ENCODE assay signal across 9 cellular contexts in genomic region chr14:69572634-69573135, GRCh38. TPM values are rescaled to one million over a fixed set of nuclear protein-coding genes. Genes with fewer than 3 reads are reported as not detected.
DNase-seq lines count a peak whose midpoint lies in the region; FAIRE-seq and TF ChIP-seq lines count a peak whose summit lies in the region.
"Had no signal": no experiment of that assay in that cellular context is flagged by ENCODE, and none has a peak within 500 bp of the region (broad histone marks: within the 10 kb centered on the region; RNA-seq: fewer than 3 reads in every experiment).

No MANE protein-coding gene starts in this region.

- peaks cover 9% of the 10 kb centered on the region for H3K4me1 Mint-ChIP-seq in mesothelial cell of epicardium

- H4K20me1 ChIP-seq in BLaER1 = peaks cover 25% of the 10 kb centered on the region

- H3K27ac ChIP-seq in BLaER1 (no peak overlapping the region), small intestine (ENCODE audit: low read depth in 1 of 2, low read length in 1 of 2) (no peak overlapping the region)
- H3K27ac ChIP-seq in effector memory CD4-positive, alpha-beta T cell (ENCODE audit: insufficient read depth, low read length, poor library complexity, severe bottlenecking) = no peak overlapping the region

- H3K4me3 ChIP-seq in BLaER1 (peak overlapping the region; percentile 66), H7 (ENCODE audit: insufficient read depth, low read depth, low read length) (no peak overlapping the region; the same call in 1 of the 2 replicates), skeletal muscle cell (ENCODE audit: low read depth, low read length) (peak overlapping the region; percentile 29), small intestine (ENCODE audit: low read depth in 1 of 2, low read length in 2 of 2) (peak overlapping the region in 1 of 2 donors; percentile 42)
- peak overlapping the region; percentile 22 for H3K4me3 ChIP-seq in effector memory CD4-positive, alpha-beta T cell (ENCODE audit: insufficient read depth, low read depth, low read length, poor library complexity, severe bottlenecking)

- TF ChIP-seq CTCF in mesothelial cell of epicardium (IDR thresholded peaks at IDR 0.05; ENCODE audit: unreplicated experiment) = no peak

- no peak overlapping the region for H3K4me3 Mint-ChIP-seq in mesothelial cell of epicardium

- H3K4me2 ChIP-seq in BLaER1 = peak overlapping the region; percentile 97

- peaks cover 51% of the 10 kb centered on the region for H3K27me3 Mint-ChIP-seq in mesothelial cell of epicardium (ENCODE audit: low read depth)

- no peak for FAIRE-seq in small intestine (lab: Jason Lieb, UNC)

- DNase-seq in H7 (peak; percentile 52), skeletal muscle cell (ENCODE audit: low read depth) (no peak), mesothelial cell of epicardium (ENCODE audit: low spot score in 2 of 2, unreplicated experiment in 2 of 2) (no peak), NCI-H2081 (lab: John Stamatoyannopoulos, UW) (no peak), small intestine (no peak)
- DNase-seq in effector memory CD4-positive, alpha-beta T cell = no peak
- DNase-seq: Karpas-422, NCI-H446 treated with DMSO at 0.1 percent for 48 hours had no signal

- WGBS in small intestine, 3 donors = 19 to 48% (median 33%) methylated on average over 31 to 66 of the region's 66 CpGs

- no peaks in the 10 kb centered on the region for H3K36me3 ChIP-seq in BLaER1
- no peaks in the 10 kb centered on the region for H3K36me3 ChIP-seq in H7 (replicated peaks; ENCODE audit: control insufficient read depth, insufficient read depth, low read length)
- H3K36me3 ChIP-seq in effector memory CD4-positive, alpha-beta T cell (ENCODE audit: control insufficient read depth, insufficient read depth, low read length) = no peaks in the 10 kb centered on the region
- H3K36me3 ChIP-seq in small intestine (ENCODE audit: control insufficient read depth in 2 of 2, insufficient read depth in 2 of 2, low read length in 2 of 2) = no peaks in the 10 kb centered on the region

- H3K4me1 ChIP-seq in BLaER1 = peaks cover 35% of the 10 kb centered on the region
- peaks cover 25% of the 10 kb centered on the region for H3K4me1 ChIP-seq in effector memory CD4-positive, alpha-beta T cell (ENCODE audit: control insufficient read depth, insufficient read depth, low read length, poor library complexity, severe bottlenecking)
- H3K4me1 ChIP-seq in small intestine (ENCODE audit: control insufficient read depth in 2 of 2, insufficient read depth in 1 of 2, low read depth in 1 of 2, low read length in 1 of 2) = no peaks in the 10 kb centered on the region

- no peaks in the 10 kb centered on the region for H3K36me3 Mint-ChIP-seq in mesothelial cell of epicardium

- no peak overlapping the region for H3K27ac Mint-ChIP-seq in mesothelial cell of epicardium

- H3K9me3 Mint-ChIP-seq in mesothelial cell of epicardium = no peaks in the 10 kb centered on the region

- no peak overlapping the region for H3K9ac ChIP-seq in BLaER1

- H3K9me3 ChIP-seq in BLaER1 = peaks cover 21% of the 10 kb centered on the region
- no peaks in the 10 kb centered on the region for H3K9me3 ChIP-seq in effector memory CD4-positive, alpha-beta T cell (ENCODE audit: control insufficient read depth, low read length)
- H3K9me3 ChIP-seq in small intestine (ENCODE audit: control insufficient read depth, low read depth) = no peaks in the 10 kb centered on the region

- peaks cover 48% of the 10 kb centered on the region for H3K27me3 ChIP-seq in BLaER1
- H3K27me3 ChIP-seq in H7 (ENCODE audit: control insufficient read depth, insufficient read depth, low read length) = peaks cover 52% of the 10 kb centered on the region
- peaks cover 24% of the 10 kb centered on the region for H3K27me3 ChIP-seq in effector memory CD4-positive, alpha-beta T cell (replicated peaks; ENCODE audit: control insufficient read depth, insufficient read depth, low read length, poor library complexity, severe bottlenecking)
- peaks cover 18 to 35% of the 10 kb centered on the region in 2 donors for H3K27me3 ChIP-seq in small intestine (ENCODE audit: control insufficient read depth in 2 of 2, insufficient read depth in 2 of 2, low read length in 2 of 2)

RNA-seq across cellular contexts. Expression of gene CCDC177, which starts 2.0 kb away (rescaled TPM):
- 0.04 and 0.17 TPM in 2 replicates for total RNA-seq in H7 (2014; rRNA removed; shearing (Covaris generic))
- 0.24 to 0.34 TPM (median 0.34 TPM) in 3 replicates for total RNA-seq in mesothelial cell of epicardium
- polyA plus RNA-seq in small intestine = under 1 TPM in 1 of 3 donors, not detected in 2; 0.03 TPM

RNA-seq across cellular contexts. Expression of gene SUSD6, which starts 38.7 kb away (rescaled TPM):
- total RNA-seq in H7 (2014; rRNA removed; shearing (Covaris generic)) = 0.70 and 1.1 TPM in 2 replicates
- 34.7 to 37.3 TPM (median 35.3 TPM) in 3 replicates for total RNA-seq in mesothelial cell of epicardium
- polyA plus RNA-seq in small intestine = 10 to 100 TPM; 14.3 to 18.8 (median 14.5) TPM

Comparison
In these comparisons a context has a peak if more than half of its experiments do, and no peak if none do; other contexts are left out.
1. RNA of gene SUSD6, which starts 38.7 kb away (total RNA-seq): 34.7 to 37.3 TPM in mesothelial cell of epicardium; 0.70 to 1.1 TPM in H7; every median in the first group is over 10 times any median in the second.